15 cellular contexts compared by ENCODE assay signal in genomic region chr4:126899382-126899801, GRCh38.
DNase-seq lines count a peak whose midpoint lies in the region; ATAC-seq, FAIRE-seq and TF ChIP-seq lines count a peak whose summit lies in the region.
"Had no signal": no experiment of that assay in that cellular context is flagged by ENCODE, and none has a peak within 500 bp of the region (broad histone marks: within the 10 kb centered on the region; RNA-seq: fewer than 3 reads in every experiment).

No MANE protein-coding gene starts in this region.

- H3K9me3 ChIP-seq in HCT116 (ENCODE audit: control insufficient read depth in 1 of 2, insufficient read depth in 1 of 2, low read depth in 1 of 2, low read length in 2 of 2) (no peaks in the 10 kb centered on the region), astrocyte (ENCODE audit: insufficient read depth, low read depth, low read length) (peaks cover 3% of the 10 kb centered on the region), cardiac muscle cell (ENCODE audit: low read depth) (no peaks in the 10 kb centered on the region), subcutaneous abdominal adipose tissue (ENCODE audit: control insufficient read depth in 5 of 5, low read length in 5 of 5) (peaks cover 0 to 6% (median 0%) of the 10 kb centered on the region in 5 donors)

- peaks cover 16% of the 10 kb centered on the region for H3K9me3 Mint-ChIP-seq in astrocyte (ENCODE audit: unreplicated experiment)

- H3K36me3 Mint-ChIP-seq in astrocyte (ENCODE audit: low read depth, unreplicated experiment) = no peaks in the 10 kb centered on the region
- H3K36me3 Mint-ChIP-seq: activated CD4-positive, alpha-beta memory T cell treated with anti-CD3 and anti-CD28 coated beads for 36 hours had no signal

- peak; percentile 70 for FAIRE-seq in astrocyte (lab: Jason Lieb, UNC)

- no peak overlapping the region for H3K27ac Mint-ChIP-seq in astrocyte (ENCODE audit: unreplicated experiment)
- H3K27ac Mint-ChIP-seq: activated CD4-positive, alpha-beta memory T cell treated with anti-CD3 and anti-CD28 coated beads for 36 hours had no signal

- H3K4me1 ChIP-seq in HCT116 (ENCODE audit: control insufficient read depth in 1 of 2, insufficient read depth in 2 of 2, low read length in 2 of 2) (peaks cover 6 to 12% of the 10 kb centered on the region in 2 experiments; a peak in 2 of 4 replicates), astrocyte (ENCODE audit: insufficient read depth, low read length) (peaks cover 16% of the 10 kb centered on the region), cardiac muscle cell (ENCODE audit: low read depth) (no peaks in the 10 kb centered on the region), subcutaneous abdominal adipose tissue (ENCODE audit: control insufficient read depth in 5 of 5, insufficient read depth in 5 of 5, low read length in 5 of 5) (peaks cover 0 to 25% (median 9%) of the 10 kb centered on the region in 5 donors)
- H3K4me1 ChIP-seq: HAP-1 had no signal

- no peaks in the 10 kb centered on the region for H3K27me3 ChIP-seq in HCT116 (ENCODE audit: insufficient read depth, low read length)
- no peaks in the 10 kb centered on the region for H3K27me3 ChIP-seq in astrocyte (ENCODE audit: insufficient read depth, low read length)
- no peaks in the 10 kb centered on the region for H3K27me3 ChIP-seq in cardiac muscle cell
- H3K27me3 ChIP-seq in subcutaneous abdominal adipose tissue (ENCODE audit: control insufficient read depth in 5 of 5, insufficient read depth in 4 of 5, low read length in 5 of 5) = no peaks in the 10 kb centered on the region

- H3K4me1 Mint-ChIP-seq in astrocyte (ENCODE audit: low read depth, unreplicated experiment) = peaks cover 12% of the 10 kb centered on the region

- H3K4me2 ChIP-seq in HCT116 (ENCODE audit: low read length) = no peak overlapping the region
- H3K4me2 ChIP-seq in astrocyte (ENCODE audit: low read length) = peak overlapping the region; percentile 30

- H3K27me3 Mint-ChIP-seq in astrocyte (ENCODE audit: low read depth, unreplicated experiment) = no peaks in the 10 kb centered on the region
- H3K27me3 Mint-ChIP-seq: activated CD4-positive, alpha-beta memory T cell treated with anti-CD3 and anti-CD28 coated beads for 36 hours had no signal

- POLR2A ChIA-PET in HCT116 (lab: Charles Lee) = no interaction called here

- H3K79me2 ChIP-seq in HCT116 (ENCODE audit: insufficient read depth, low read length) = no peaks in the 10 kb centered on the region
- no peaks in the 10 kb centered on the region for H3K79me2 ChIP-seq in astrocyte (ENCODE audit: insufficient read depth, low read length)

- no TSS peak for BruUV-seq in HCT116 (replicated peaks; lab: Mats Ljungman, UMichigan)

- TF ChIP-seq CTCF in HCT116 (IDR thresholded peaks at IDR 0.05 in 2 of 3, conservative IDR thresholded peaks at IDR 0.05 in 1 of 3; ENCODE audit: borderline replicate concordance in 1 of 3, insufficient read depth in 1 of 3, low read depth in 2 of 3, low read length in 2 of 3) (no peak), astrocyte (IDR thresholded peaks at IDR 0.05; ENCODE audit: insufficient read depth, low read depth, low read length) (no peak), cardiac muscle cell (IDR thresholded peaks at IDR 0.05; ENCODE audit: low read depth, low read length) (no peak)

- CTCF ChIA-PET in HCT116 (lab: Charles Lee) = no interaction called here

- no peak overlapping the region; the same call in 1 of the 2 replicates for H3K27ac ChIP-seq in HCT116 (ENCODE audit: low read depth, low read length)
- H3K27ac ChIP-seq in astrocyte (ENCODE audit: low read depth, low read length) = peak overlapping the region; percentile 33
- H3K27ac ChIP-seq in cardiac muscle cell = no peak overlapping the region
- H3K27ac ChIP-seq in subcutaneous abdominal adipose tissue (ENCODE audit: low read depth, low read length) = peak overlapping the region; percentile 19

- no peak for TF ChIP-seq RAD21 in HCT116 (IDR thresholded peaks at IDR 0.05; ENCODE audit: low read depth)

- peak; percentile 76 for ATAC-seq in HCT116
- ATAC-seq in HG03095 (IDR thresholded peaks at IDR 0.05; ENCODE audit: unreplicated experiment) = no peak
- ATAC-seq in GM19463 (IDR thresholded peaks at IDR 0.05; ENCODE audit: unreplicated experiment) = no peak
- ATAC-seq in HG02981 (IDR thresholded peaks at IDR 0.05; ENCODE audit: unreplicated experiment) = no peak

- H3K9me2 ChIP-seq in HCT116 (ENCODE audit: insufficient read depth) = no peaks in the 10 kb centered on the region

- H3K9ac ChIP-seq in HCT116 (ENCODE audit: low read length) (no peak overlapping the region), astrocyte (ENCODE audit: low read length) (no peak overlapping the region), subcutaneous abdominal adipose tissue (ENCODE audit: low read length in 5 of 5) (no peak overlapping the region)

- H3K36me3 ChIP-seq in HCT116 (ENCODE audit: control insufficient read depth in 1 of 2, insufficient read depth in 2 of 2, low read length in 2 of 2) = no peaks in the 10 kb centered on the region
- no peaks in the 10 kb centered on the region for H3K36me3 ChIP-seq in astrocyte (ENCODE audit: insufficient read depth, low read length)
- H3K36me3 ChIP-seq in cardiac muscle cell = no peaks in the 10 kb centered on the region
- no peaks in the 10 kb centered on the region for H3K36me3 ChIP-seq in subcutaneous abdominal adipose tissue (ENCODE audit: control insufficient read depth in 5 of 5, insufficient read depth in 5 of 5, low read length in 5 of 5)
- H3K36me3 ChIP-seq: HAP-1 had no signal

- H3K4me3 ChIP-seq in HCT116 (replicated peaks in 1 of 2; ENCODE audit: low read depth in 1 of 2, low read length in 2 of 2) (no peak overlapping the region), astrocyte (ENCODE audit: insufficient read depth, low read depth, low read length) (no peak overlapping the region), cardiac muscle cell (no peak overlapping the region), subcutaneous abdominal adipose tissue (ENCODE audit: low read depth in 1 of 5, low read length in 5 of 5) (peak overlapping the region in 1 of 5 donors; percentile 10)
- H3K4me3 ChIP-seq: HAP-1 had no signal

- H3K4me3 Mint-ChIP-seq in astrocyte (ENCODE audit: unreplicated experiment) = no peak overlapping the region
- H3K4me3 Mint-ChIP-seq: activated CD4-positive, alpha-beta memory T cell treated with anti-CD3 and anti-CD28 coated beads for 36 hours had no signal

- intact Hi-C loops in HCT116 (cut with micrococcal nuclease) = no loop called here

- TF ChIP-seq POLR2A in HCT116 (IDR thresholded peaks at IDR 0.05; ENCODE audit: borderline replicate concordance, extremely low read depth, insufficient read depth, insufficient read length) = no peak

- H2AFZ ChIP-seq in HCT116 (ENCODE audit: low read depth, low read length, poor library complexity, severe bottlenecking) (peak overlapping the region; percentile 10), astrocyte (ENCODE audit: low read depth, low read length) (peak overlapping the region; percentile 8)

- H4K20me1 ChIP-seq in HCT116 (ENCODE audit: insufficient read depth) (no peaks in the 10 kb centered on the region), astrocyte (ENCODE audit: insufficient read depth, low read length) (no peaks in the 10 kb centered on the region)

- DNase-seq in HCT116 (ENCODE audit: low read depth, low spot score) (peak; percentile 32), astrocyte (ENCODE audit: low read depth) (peak; percentile 94), cardiac muscle cell (ENCODE audit: low read depth in 1 of 2, low spot score in 1 of 2) (peak; percentile 5 to 64), NCI-H2107 treated with DMSO at 0.1 percent for 48 hours (lab: John Stamatoyannopoulos, UW; ENCODE audit: unreplicated experiment) (no peak)
- DNase-seq: activated CD4-positive, alpha-beta memory T cell treated with anti-CD3 and anti-CD28 coated beads for 36 hours; DMS79 treated with DMSO at 0.1 percent for 48 hours; NCI-H187 treated with DMSO at 0.1 percent for 48 hours; SHP77 treated with DMSO at 0.1 percent for 48 hours; stimulated activated CD4-positive, alpha-beta T cell treated with anti-CD3 and anti-CD28 coated beads, Interleukin-15, amount 100 ng/mL, for 24 hours; stimulated activated naive CD4-positive, alpha-beta T cell had no signal

- RAD21 ChIA-PET in HCT116 (lab: Charles Lee; ENCODE audit: low non-redundant PET in 1 of 2, low total read pairs in 2 of 2, uncharacterized antibody in 2 of 2, unreplicated experiment in 2 of 2) = no interaction called here

TF ChIP-seq in HCT116, 20 proteins besides CTCF, POLR2A, EP300 and RAD21:
- peak; percentile 43 for TF ChIP-seq JUND (IDR thresholded peaks at IDR 0.05)
- TF ChIP-seq SRF (IDR thresholded peaks at IDR 0.05; ENCODE audit: low read depth) = peak; percentile 91
- TF ChIP-seq ATF3 (IDR thresholded peaks at IDR 0.05) = no peak
- TF ChIP-seq YY1 (IDR thresholded peaks at IDR 0.05; ENCODE audit: extremely low read depth, insufficient replicate concordance, low read depth, low read length) = no peak
- peak; percentile 77 for TF ChIP-seq TCF7L2 (IDR thresholded peaks at IDR 0.05; ENCODE audit: borderline replicate concordance, extremely low read depth, insufficient read depth, insufficient read length)
- TF ChIP-seq EGR1 (IDR thresholded peaks at IDR 0.05; ENCODE audit: low read depth) = no peak
- TF ChIP-seq CBX3 (IDR thresholded peaks at IDR 0.05; ENCODE audit: low read depth) = 0 out of 2 replicates have a peak, but pooled peaks have one; percentile 12
- TF ChIP-seq SP1 (IDR thresholded peaks at IDR 0.05; ENCODE audit: low read depth) = peak; percentile 42
- no peak for TF ChIP-seq ZNF274 (IDR thresholded peaks at IDR 0.05; ENCODE audit: low read depth, low read length)

Comparison
In these comparisons a context has a peak if more than half of its experiments do, and no peak if none do; other contexts are left out.
1. H3K27ac ChIP-seq: peak in astrocyte (single experiment) and subcutaneous abdominal adipose tissue (single experiment); none in HCT116 (single experiment) and cardiac muscle cell (single experiment).